Comparison of ENCODE assay signal across 8 cellular contexts in genomic region chr7:98202367-98203195, GRCh38. TPM values are rescaled to one million over a fixed set of nuclear protein-coding genes. Genes with fewer than 3 reads are reported as not detected.
DNase-seq lines count a peak whose midpoint lies in the region; ATAC-seq and TF ChIP-seq lines count a peak whose summit lies in the region.

No MANE protein-coding gene starts in this region.

- no peak overlapping the region for H3K4me3 ChIP-seq in colonic mucosa

- H3K9me3 ChIP-seq in colonic mucosa: no peaks in the 10 kb centered on the region

- peaks cover 9% of the 10 kb centered on the region for H3K36me3 ChIP-seq in colonic mucosa

- TF ChIP-seq CTCF in GM10248 (IDR thresholded peaks at IDR 0.05; ENCODE audit: control extremely low read depth, extremely low read depth, low read depth, missing control alignments) (no peak), colonic mucosa (IDR thresholded peaks at IDR 0.05) (no peak)

- H3K27ac ChIP-seq in colonic mucosa: no peak overlapping the region

- peak; percentile 92 for DNase-seq in GM10248 (ENCODE audit: extremely low spot score)
- peak; percentile 93 for DNase-seq in MV-4-11 (lab: John Stamatoyannopoulos, UW)
- DNase-seq in activated T-cell treated with anti-CD3 and anti-CD28 coated beads for 48 hours (ENCODE audit: low read depth): peak; percentile 71
- peak; percentile 83 for DNase-seq in stimulated activated CD4-positive, alpha-beta T cell treated with anti-CD3 and anti-CD28 coated beads, Interleukin-15, amount 100 ng/mL, for 24 hours
- DNase-seq in colonic mucosa: no peak
- DNase-seq in DMS 273 (lab: John Stamatoyannopoulos, UW; ENCODE audit: unreplicated experiment): no peak
- DNase-seq in NCI-H226: no peak

- peak; percentile 90 for ATAC-seq in GM21786 (IDR thresholded peaks at IDR 0.05; ENCODE audit: unreplicated experiment)

- H3K4me1 ChIP-seq in colonic mucosa: no peaks in the 10 kb centered on the region

- CTCF ChIA-PET in GM10248 (lab: Yijun Ruan, JAX): interaction anchor here (0.7 to 2.5 kb wide), 8 partner anchors 10 to 198 kb away, joined by 3 to 13 read pairs (median 4); partner anchors contain the start of gene BAIAP2L1

- H3K9ac ChIP-seq in colonic mucosa (ENCODE audit: low read depth in 2 of 2, low read length in 2 of 2): no peak overlapping the region

- intact Hi-C loops in colonic mucosa (cut with DNase I): no loop called here

- POLR2A ChIA-PET in GM10248 (lab: Yijun Ruan, JAX): interaction anchor here (0.9 kb wide), 1 partner anchor 9 kb away, joined by 4 read pairs; no protein-coding TSS in a partner anchor

- no peaks in the 10 kb centered on the region for H3K27me3 ChIP-seq in colonic mucosa

RNA-seq across cellular contexts. Expression of gene BHLHA15, which starts 8.7 kb away (rescaled TPM):
- 1 to 10 TPM in 1 of 2 donors, under 1 TPM in 1; 0.67 to 2.4 TPM for total RNA-seq in colonic mucosa

RNA-seq across cellular contexts. Expression of gene TECPR1, which starts 49.5 kb away (rescaled TPM):
- total RNA-seq in colonic mucosa: 10 to 100 TPM; 20.3 to 44.5 TPM

Comparison
In these comparisons a context has a peak if more than half of its experiments do, and no peak if none do; other contexts are left out.
1. DNase-seq: peak in GM10248 (single experiment), MV-4-11 (single experiment), activated T-cell treated with anti-CD3 and anti-CD28 coated beads for 48 hours (single experiment) and stimulated activated CD4-positive, alpha-beta T cell treated with anti-CD3 and anti-CD28 coated beads, Interleukin-15, amount 100 ng/mL, for 24 hours (single experiment); none in colonic mucosa (single experiment), DMS 273 (single experiment) and NCI-H226 (single experiment).